In genomic region chr5:159345336-159345735, GRCh38 we compare ENCODE assay signal across 19 cellular contexts. TPM values are rescaled to one million over a fixed set of nuclear protein-coding genes. Genes with fewer than 3 reads are reported as not detected.
A peak's percentile ranks its signal among the peaks of the same experiment; 100 is the strongest.
DNase-seq lines count a peak whose midpoint lies in the region; ATAC-seq, FAIRE-seq and TF ChIP-seq lines count a peak whose summit lies in the region.
"Had no signal": no experiment of that assay in that cellular context is flagged by ENCODE, and none has a peak within 500 bp of the region (broad histone marks: within the 10 kb centered on the region; RNA-seq: fewer than 3 reads in every experiment).

No MANE protein-coding gene starts in this region.

- ATAC-seq in GM12878 (peak; percentile 17; the same call in 1 of the 3 replicates), memory B cell (ENCODE audit: low read depth) (peak; percentile 47), HG03439 (IDR thresholded peaks at IDR 0.05; ENCODE audit: unreplicated experiment) (no peak)
- ATAC-seq: sciatic nerve had no signal

- no peak overlapping the region for H2AFZ ChIP-seq in GM12878 (ENCODE audit: control insufficient read depth, low read depth, low read length)
- no peak overlapping the region for H2AFZ ChIP-seq in Karpas-422 (ENCODE audit: low read length)

- peaks cover 0 to 8% (median 0%) of the 10 kb centered on the region in 7 donors for H3K9me3 Mint-ChIP-seq in CD14-positive monocyte
- no peaks in the 10 kb centered on the region for H3K9me3 Mint-ChIP-seq in memory B cell

- H3K36me3 ChIP-seq in GM12878 (ENCODE audit: control insufficient read depth in 2 of 2, insufficient read depth in 2 of 2, low read length in 1 of 2) (no peaks in the 10 kb centered on the region), Karpas-422 (ENCODE audit: insufficient read depth, low read length) (no peaks in the 10 kb centered on the region)
- H3K36me3 ChIP-seq: thyroid gland had no signal

- H3K4me3 ChIP-seq in GM12878, result no peak overlapping the region
- no peak overlapping the region for H3K4me3 ChIP-seq in Karpas-422 (ENCODE audit: low read length)
- H3K4me3 ChIP-seq: thyroid gland had no signal

- H3K27me3 Mint-ChIP-seq in CD14-positive monocyte (ENCODE audit: low read depth in 3 of 3) (peaks cover 0 to 6% (median 0%) of the 10 kb centered on the region in 3 donors), memory B cell (no peaks in the 10 kb centered on the region)

- CTCF ChIA-PET in GM12878 (lab: Yijun Ruan, JAX), result interaction anchor here (0.7 kb wide), 1 partner anchor 12 kb away, joined by 4 read pairs; no protein-coding TSS in a partner anchor

- RAD21 ChIA-PET in GM12878 (lab: Charles Lee; ENCODE audit: unreplicated experiment), result no interaction called here

- DNase-seq in CD14-positive monocyte (ENCODE audit: low spot score), result peak; percentile 62
- DNase-seq in MV-4-11 (lab: John Stamatoyannopoulos, UW), result peak; percentile 60
- no peak for DNase-seq in GM12878 (ENCODE audit: low read depth, low spot score)
- no peak for DNase-seq in memory B cell (ENCODE audit: low spot score in 2 of 2)
- DNase-seq in NCI-H524 (lab: John Stamatoyannopoulos, UW), result no peak
- no peak for DNase-seq in Karpas-422
- no peak for DNase-seq in NCI-H1105 (lab: John Stamatoyannopoulos, UW)
- DNase-seq: activated CD4-positive, alpha-beta T cell treated with anti-CD3 and anti-CD28 coated beads, Interleukin-2, amount 50 U/mL, for 1 hour; central memory CD4-positive, alpha-beta T cell; DND-41; NCI-H1436 treated with DMSO at 0.1 percent for 48 hours; NCI-H774; stimulated activated naive CD4-positive, alpha-beta T cell; thyroid gland had no signal

- H3K9ac ChIP-seq in GM12878 (ENCODE audit: control insufficient read depth, insufficient read depth, low read length) (no peak overlapping the region), Karpas-422 (ENCODE audit: low read length) (no peak overlapping the region)

- no peak for TF ChIP-seq EP300 in GM12878 (IDR thresholded peaks at IDR 0.05; ENCODE audit: borderline replicate concordance in 1 of 2, control insufficient read depth in 1 of 2, low read depth in 2 of 2, low read length in 2 of 2)

- H3K36me3 Mint-ChIP-seq in CD14-positive monocyte (peaks cover 2 to 3% of the 10 kb centered on the region in 2 donors), memory B cell (peaks cover 16% of the 10 kb centered on the region)

- H3K27ac ChIP-seq in GM12878 (ENCODE audit: control insufficient read depth, insufficient read depth), result no peak overlapping the region
- no peak overlapping the region for H3K27ac ChIP-seq in Karpas-422 (ENCODE audit: low read length)
- H3K27ac ChIP-seq: thyroid gland had no signal

- no peak overlapping the region for H3K4me2 ChIP-seq in GM12878 (ENCODE audit: control insufficient read depth, insufficient read depth)
- H3K4me2 ChIP-seq in Karpas-422 (ENCODE audit: low read depth, low read length, poor library complexity, severe bottlenecking), result no peak overlapping the region

- no peak overlapping the region for H3K4me3 Mint-ChIP-seq in CD14-positive monocyte
- no peak overlapping the region for H3K4me3 Mint-ChIP-seq in memory B cell

- no peak for TF ChIP-seq RAD21 in GM12878 (IDR thresholded peaks at IDR 0.05; ENCODE audit: insufficient read depth, low read depth, low read length)

- no peaks in the 10 kb centered on the region for H3K79me2 ChIP-seq in GM12878 (ENCODE audit: control insufficient read depth, insufficient read depth, low read length)
- H3K79me2 ChIP-seq in Karpas-422 (ENCODE audit: low read length), result no peaks in the 10 kb centered on the region

- FAIRE-seq in GM12878 (lab: Jason Lieb, UNC), result no peak
- FAIRE-seq: RCC 7860, TTC549 had no signal

- in situ Hi-C loops in GM12878 (cut with MboI), result no loop called here

- intact Hi-C loops in CD14-positive monocyte (cut with micrococcal nuclease) (loop anchor here in 1 of 2 donors (10.0 kb wide), 1 partner anchor 659 kb away; the partner anchor contains the start of gene TTC1), GM12878 (cut with micrococcal nuclease; ENCODE audit: unreplicated experiment) (no loop called here)

- H4K20me1 ChIP-seq in GM12878 (ENCODE audit: control insufficient read depth, insufficient read depth), result no peaks in the 10 kb centered on the region
- H4K20me1 ChIP-seq in Karpas-422 (ENCODE audit: insufficient read depth, low read depth, low read length), result no peaks in the 10 kb centered on the region

- H3K9me2 ChIP-seq in Karpas-422 (replicated peaks; ENCODE audit: insufficient read depth, low read length), result no peaks in the 10 kb centered on the region

- H3K27ac Mint-ChIP-seq in CD14-positive monocyte, result peak overlapping the region; percentile 39 to 97 (median 89)
- H3K27ac Mint-ChIP-seq in memory B cell, result peak overlapping the region; percentile 21

- no peak for TF ChIP-seq POLR2A in GM12878 (IDR thresholded peaks at IDR 0.05; ENCODE audit: low read depth, low read length)

- H3K27me3 ChIP-seq in GM12878 (replicated peaks in 1 of 2; ENCODE audit: control insufficient read depth in 2 of 2, insufficient read depth in 2 of 2, low read length in 1 of 2) (no peaks in the 10 kb centered on the region), Karpas-422 (ENCODE audit: low read length) (no peaks in the 10 kb centered on the region)
- H3K27me3 ChIP-seq: thyroid gland had no signal

- no TSS peak for BruUV-seq in GM12878 (replicated peaks; lab: Mats Ljungman, UMichigan)

- H3K4me1 Mint-ChIP-seq in CD14-positive monocyte, result peaks cover 49% of the 10 kb centered on the region
- H3K4me1 Mint-ChIP-seq in memory B cell, result peaks cover 43% of the 10 kb centered on the region

- WGBS in GM12878 (ENCODE audit: insufficient coverage, insufficient replicate concordance, low lambda C conversion rate, missing lambda C conversion rate), result 4% methylated on average over 1 of the region's 1 CpG

- no peaks in the 10 kb centered on the region for H3K4me1 ChIP-seq in GM12878 (ENCODE audit: control insufficient read depth, insufficient read depth, low read length)
- H3K4me1 ChIP-seq in Karpas-422 (ENCODE audit: low read length), result no peaks in the 10 kb centered on the region

- H3K9me3 ChIP-seq in GM12878 (replicated peaks; ENCODE audit: control insufficient read depth, insufficient read depth, low read length), result peaks cover 5% of the 10 kb centered on the region; the same call in 2 of the 3 replicates
- H3K9me3 ChIP-seq in Karpas-422 (ENCODE audit: low read length), result no peaks in the 10 kb centered on the region
- H3K9me3 ChIP-seq: thyroid gland had no signal

- SMC1A ChIA-PET in GM12878 (lab: Charles Lee; ENCODE audit: uncharacterized antibody, unreplicated experiment), result interaction anchor here (0.8 to 4.0 kb wide), 3 partner anchors 12 to 57 kb away, joined by 3 to 20 read pairs (median 3); no protein-coding TSS in a partner anchor

- no peak for TF ChIP-seq CTCF in CD14-positive monocyte (IDR thresholded peaks at IDR 0.05)
- no peak for TF ChIP-seq CTCF in GM12878 (IDR thresholded peaks at IDR 0.05 in 2 of 3, conservative IDR thresholded peaks at IDR 0.05 in 1 of 3; ENCODE audit: control insufficient read depth in 2 of 3, extremely low read depth in 1 of 3, insufficient read depth in 1 of 3, low read depth in 3 of 3, low read length in 3 of 3)

- POLR2A ChIA-PET in GM12878 (lab: Charles Lee), result interaction anchor here (1.0 kb wide), 1 partner anchor 81 kb away, joined by 4 read pairs; no protein-coding TSS in a partner anchor

TF ChIP-seq in GM12878, 131 proteins besides CTCF, POLR2A, EP300 and RAD21 (continues in another document):
- TF ChIP-seq RELB (IDR thresholded peaks at IDR 0.05; ENCODE audit: low read depth), result no peak
- no peak for TF ChIP-seq TBL1XR1 (IDR thresholded peaks at IDR 0.05; ENCODE audit: low read depth, low read length)
- TF ChIP-seq CBX3 (IDR thresholded peaks at IDR 0.05; ENCODE audit: borderline replicate concordance, low read depth), result no peak
- TF ChIP-seq MEF2A (IDR thresholded peaks at IDR 0.05; ENCODE audit: insufficient read depth, low read depth, low read length), result no peak
- no peak for TF ChIP-seq ZNF274 (IDR thresholded peaks at IDR 0.05; ENCODE audit: insufficient read depth, insufficient read length)
- TF ChIP-seq STAT3 (IDR thresholded peaks at IDR 0.05; ENCODE audit: low read depth, low read length), result no peak
- no peak for TF ChIP-seq LARP7 (IDR thresholded peaks at IDR 0.05)

RNA-seq across cellular contexts. Expression of gene IL12B, which starts 15.0 kb away (rescaled TPM):
- polyA plus RNA-seq in CD14-positive monocyte (not detected), GM12878 (2011; rRNA removed) (0.72 and 0.84 TPM in 2 replicates), GM12878 (2014; fragmentation: Illumina TruSeq; extraction: Trizol) (0.62 TPM in 2 replicates), GM12878 (2014; fragmentation: Nextera tagmentation; extraction: Ambion mirVana) (under 1 TPM; 0.31 to 0.48 TPM), GM12878 (2014; rRNA removed) (0.49 and 0.54 TPM in 2 replicates), GM12878 (2016; fragmentation: Nextera tagmentation; extraction: Ambion mirVana) (under 1 TPM; 0.15 to 0.42 TPM)
- 0.13 and 0.22 TPM in 2 replicates for total RNA-seq in GM12878 (2013; cell fraction: nucleolus; rRNA removed)
- total RNA-seq in GM12878 (2014; rRNA removed) (0.28 and 0.38 TPM in 2 replicates), GM12878 (2014; rRNA removed; fragmentation: Illumina TruSeq; extraction: Trizol) (0.49 and 0.64 TPM in 2 replicates), GM12878 (2021) (0.29 and 0.31 TPM in 2 replicates)
- not detected for polyA plus RNA-seq in GM12878 (2011; ENCODE audit: low read depth)
- polyA plus RNA-seq in GM12878 (2011; cell fraction: cytosol; rRNA removed), result 0.28 and 0.43 TPM in 2 replicates
- polyA plus RNA-seq in GM12878 (2011; cell fraction: nucleus; rRNA removed), result 0.72 and 0.75 TPM in 2 replicates
- 0.18 TPM in 1 of 2 replicates, not detected in the other for polyA plus RNA-seq in GM12878 (2012)
- polyA minus RNA-seq in GM12878 (2011; rRNA and poly(A)+ RNA removed), result 0.31 and 0.88 TPM in 2 replicates
- not detected in 2 replicates for polyA minus RNA-seq in GM12878 (2011; cell fraction: cytosol; rRNA and poly(A)+ RNA removed)
- polyA minus RNA-seq in GM12878 (2011; cell fraction: nucleus; rRNA and poly(A)+ RNA removed), result 0.12 and 0.19 TPM in 2 replicates
- not detected in 2 replicates for total RNA-seq in Karpas-422 (2014; rRNA removed; shearing (Covaris generic); ENCODE audit: low replicate concordance)
- total RNA-seq: epithelial cell of proximal tubule, sciatic nerve, thyroid gland had no signal

Comparison
In these comparisons a context has a peak if more than half of its experiments do, and no peak if none do; other contexts are left out.
1. DNase-seq: peak in CD14-positive monocyte (single experiment) and MV-4-11 (single experiment); none in GM12878 (single experiment), memory B cell (0 of 2), NCI-H524 (0 of 2), Karpas-422 (single experiment) and NCI-H1105 (single experiment).